Comparison of ENCODE assay signal across 11 cellular contexts in genomic region chr20:53606364-53606985, GRCh38. TPM values are rescaled to one million over a fixed set of nuclear protein-coding genes. Genes with fewer than 3 reads are reported as not detected.
DNase-seq lines count a peak whose midpoint lies in the region; ATAC-seq and TF ChIP-seq lines count a peak whose summit lies in the region.
"Had no signal": no experiment of that assay in that cellular context is flagged by ENCODE, and none has a peak within 500 bp of the region (broad histone marks: within the 10 kb centered on the region; RNA-seq: fewer than 3 reads in every experiment).

No MANE protein-coding gene starts in this region.

- H3K4me3 ChIP-seq in AG10803 (ENCODE audit: low read length) = no peak overlapping the region
- H3K4me3 ChIP-seq: vagina had no signal

- peak overlapping the region in 2 of 10 donors; percentile 4 to 7 for H3K4me3 Mint-ChIP-seq in naive thymus-derived CD8-positive, alpha-beta T cell
- no peak overlapping the region for H3K4me3 Mint-ChIP-seq in progenitor cell of endocrine pancreas (ENCODE audit: low read depth)
- H3K4me3 Mint-ChIP-seq: brain had no signal

- peaks cover 0 to 10% (median 0%) of the 10 kb centered on the region in 3 donors for H3K36me3 Mint-ChIP-seq in naive thymus-derived CD8-positive, alpha-beta T cell
- H3K36me3 Mint-ChIP-seq in progenitor cell of endocrine pancreas (ENCODE audit: insufficient read depth) = no peaks in the 10 kb centered on the region
- H3K36me3 Mint-ChIP-seq: brain had no signal

- H3K27ac Mint-ChIP-seq in naive thymus-derived CD8-positive, alpha-beta T cell = peak overlapping the region in 7 of 10 donors; percentile 20 to 76 (median 49)
- H3K27ac Mint-ChIP-seq in progenitor cell of endocrine pancreas = no peak overlapping the region
- H3K27ac Mint-ChIP-seq: brain had no signal

- peak; percentile 79 for DNase-seq in AG10803 (ENCODE audit: low read depth)
- DNase-seq in HuH-7.5 (ENCODE audit: low spot score) = peak; percentile 43
- DNase-seq in astrocyte of the hippocampus (ENCODE audit: low read depth, low spot score) = peak; percentile 69
- DNase-seq in naive thymus-derived CD8-positive, alpha-beta T cell = no peak
- no peak for DNase-seq in HuH-7 (ENCODE audit: low spot score)
- DNase-seq in GDM1 (lab: John Stamatoyannopoulos, UW) = no peak
- no peak for DNase-seq in progenitor cell of endocrine pancreas (ENCODE audit: low spot score, unreplicated experiment)
- DNase-seq: NCI-H526 had no signal

- no peaks in the 10 kb centered on the region for H3K9me3 Mint-ChIP-seq in naive thymus-derived CD8-positive, alpha-beta T cell
- no peaks in the 10 kb centered on the region for H3K9me3 Mint-ChIP-seq in progenitor cell of endocrine pancreas (ENCODE audit: low read depth)

- TF ChIP-seq CTCF in AG10803 (conservative IDR thresholded peaks at IDR 0.05; ENCODE audit: low read length) (no peak), progenitor cell of endocrine pancreas (IDR thresholded peaks at IDR 0.05; ENCODE audit: unreplicated experiment) (no peak)

- POLR2A ChIA-PET in naive thymus-derived CD8-positive, alpha-beta T cell (lab: Charles Lee) = interaction anchor here (2.1 kb wide), 1 partner anchor 12 kb away, joined by 9 read pairs; no protein-coding TSS in a partner anchor

- no peaks in the 10 kb centered on the region for H3K27me3 Mint-ChIP-seq in naive thymus-derived CD8-positive, alpha-beta T cell
- H3K27me3 Mint-ChIP-seq in progenitor cell of endocrine pancreas = no peaks in the 10 kb centered on the region
- H3K27me3 Mint-ChIP-seq: brain had no signal

- H3K4me1 Mint-ChIP-seq in naive thymus-derived CD8-positive, alpha-beta T cell = peaks cover 18 to 50% (median 45%) of the 10 kb centered on the region in 4 donors
- H3K4me1 Mint-ChIP-seq in progenitor cell of endocrine pancreas (ENCODE audit: low read depth) = peaks cover 12% of the 10 kb centered on the region

- ATAC-seq in naive thymus-derived CD8-positive, alpha-beta T cell = no peak
- ATAC-seq in GM21737 (IDR thresholded peaks at IDR 0.05; ENCODE audit: unreplicated experiment) = no peak

RNA-seq across cellular contexts. Expression of gene ZNF217, which starts 12.8 kb away (rescaled TPM):
- 100 to 1,000 TPM; 100 to 101 TPM for total RNA-seq in naive thymus-derived CD8-positive, alpha-beta T cell
- polyA plus RNA-seq in naive thymus-derived CD8-positive, alpha-beta T cell = 10 to 100 TPM; 21.5 to 34.2 (median 25.3) TPM
- total RNA-seq in progenitor cell of endocrine pancreas = 68.4 and 76.3 TPM in 2 replicates

Comparison
In these comparisons a context has a peak if more than half of its experiments do, and no peak if none do; other contexts are left out.
1. DNase-seq: peak in AG10803 (single experiment), HuH-7.5 (single experiment) and astrocyte of the hippocampus (single experiment); none in naive thymus-derived CD8-positive, alpha-beta T cell (0 of 10), HuH-7 (single experiment), GDM1 (single experiment) and progenitor cell of endocrine pancreas (single experiment).